In genomic region chr2:173272895-173273294, GRCh38 we compare ENCODE assay signal across 19 cellular contexts.
"Had no signal": no experiment of that assay in that cellular context is flagged by ENCODE, and none has a peak within 500 bp of the region (broad histone marks: within the 10 kb centered on the region; RNA-seq: fewer than 3 reads in every experiment).

No MANE protein-coding gene starts in this region.

- H3K4me3 ChIP-seq: esophagus squamous epithelium, right atrium auricular region, transverse colon, uterus had no signal

- H3K4me1 Mint-ChIP-seq: activated B cell treated with CpG ODN at 0.5 μM for 24 hours; activated naive CD8-positive, alpha-beta T cell treated with anti-CD3 and anti-CD28 coated beads, Interleukin-2, amount 10 ng/mL, durations not matched to agents 7 days and 5 days; naive thymus-derived CD8-positive, alpha-beta T cell had no signal

- H3K4me3 Mint-ChIP-seq: activated B cell treated with CpG ODN at 0.5 μM for 24 hours; activated CD4-positive, alpha-beta memory T cell treated with anti-CD3 and anti-CD28 coated beads for 36 hours; activated naive CD8-positive, alpha-beta T cell treated with anti-CD3 and anti-CD28 coated beads, Interleukin-2, amount 10 ng/mL, durations not matched to agents 7 days and 5 days; naive thymus-derived CD8-positive, alpha-beta T cell; T-helper 2 cell treated with Interferon-gamma antibody and Interleukin-4, amounts not matched to agents 5 μg/mL and 100 μg/mL, for 36 hours had no signal

- H3K36me3 Mint-ChIP-seq: activated CD4-positive, alpha-beta memory T cell treated with anti-CD3 and anti-CD28 coated beads for 36 hours; activated naive CD8-positive, alpha-beta T cell treated with anti-CD3 and anti-CD28 coated beads, Interleukin-2, amount 10 ng/mL, durations not matched to agents 7 days and 5 days; naive thymus-derived CD8-positive, alpha-beta T cell had no signal

- H3K27me3 ChIP-seq: right atrium auricular region, transverse colon, uterus had no signal

- H3K9me3 ChIP-seq: transverse colon, uterus had no signal

- DNase-seq: activated B cell treated with CpG ODN at 0.5 μM for 24 hours; activated CD4-positive, alpha-beta memory T cell treated with anti-CD3 and anti-CD28 coated beads for 36 hours; activated CD4-positive, alpha-beta T cell treated with anti-CD3 and anti-CD28 coated beads for 4 hours; activated naive CD8-positive, alpha-beta T cell treated with anti-CD3 and anti-CD28 coated beads, Interleukin-2, amount 10 ng/mL, durations not matched to agents 7 days and 5 days; activated T-cell treated with anti-CD3 and anti-CD28 coated beads for 4 hours; amygdala; dermis blood vessel endothelial cell; effector memory CD4-positive, alpha-beta T cell; esophagus squamous epithelium; naive thymus-derived CD8-positive, alpha-beta T cell; nucleus accumbens; stimulated activated CD4-positive, alpha-beta T cell treated with anti-CD3 and anti-CD28 coated beads, Interleukin-12 subunit alpha, Interleukin-12 subunit beta, amount 100 ng/mL, for 4 hours; stimulated activated CD4-positive, alpha-beta T cell treated with anti-CD3 and anti-CD28 coated beads, Interleukin-1b, Interleukin-23, amount 100 ng/mL, for 48 hours; stimulated activated naive CD8-positive, alpha-beta T cell treated with anti-CD3 and anti-CD28 coated beads, Interleukin-15, Interleukin-2, amounts not matched to agents 100 U/mL and 50 U/mL, for 24 hours; transverse colon; uterus had no signal

- H3K27me3 Mint-ChIP-seq: activated B cell treated with CpG ODN at 0.5 μM for 24 hours, progenitor cell of endocrine pancreas had no signal

- H3K27ac Mint-ChIP-seq: activated B cell treated with CpG ODN at 0.5 μM for 24 hours; activated CD4-positive, alpha-beta memory T cell treated with anti-CD3 and anti-CD28 coated beads for 36 hours; activated naive CD8-positive, alpha-beta T cell treated with anti-CD3 and anti-CD28 coated beads, Interleukin-2, amount 10 ng/mL, durations not matched to agents 7 days and 5 days; naive thymus-derived CD8-positive, alpha-beta T cell; progenitor cell of endocrine pancreas; T-helper 2 cell treated with Interferon-gamma antibody and Interleukin-4, amounts not matched to agents 5 μg/mL and 100 μg/mL, for 36 hours had no signal

- H3K36me3 ChIP-seq: esophagus squamous epithelium, right atrium auricular region, transverse colon, uterus had no signal

- H3K9me3 Mint-ChIP-seq: activated B cell treated with CpG ODN at 0.5 μM for 24 hours had no signal

- H3K4me1 ChIP-seq: right atrium auricular region, transverse colon, uterus had no signal

- H3K27ac ChIP-seq: esophagus squamous epithelium, right atrium auricular region, transverse colon, uterus had no signal

- ATAC-seq: naive thymus-derived CD8-positive, alpha-beta T cell; stimulated activated naive CD8-positive, alpha-beta T cell treated with anti-CD3 and anti-CD28 coated beads, Interleukin-15, Interleukin-2, amounts not matched to agents 100 U/mL and 50 U/mL, for 24 hours had no signal
